ENCODE assay signal across 7 cellular contexts in genomic region chr14:61470261-61470953, GRCh38.
DNase-seq lines count a peak whose midpoint lies in the region; ATAC-seq and TF ChIP-seq lines count a peak whose summit lies in the region.

No MANE protein-coding gene starts in this region.

- no peaks in the 10 kb centered on the region for H3K27me3 Mint-ChIP-seq in type B pancreatic cell

- H3K4me3 ChIP-seq in GM23248 (0 out of 2 replicates have a peak overlapping the region, but pooled peaks have one; percentile 11), astrocyte of the cerebellum (ENCODE audit: low read depth, low read length) (no peak overlapping the region)

- H3K4me2 ChIP-seq in GM23248 (ENCODE audit: unreplicated experiment): peak overlapping the region; percentile 99

- peak overlapping the region; percentile 94 for H3K27ac ChIP-seq in GM23248

- peak overlapping the region; percentile 34; the same call in 1 of the 2 replicates for H2AFZ ChIP-seq in GM23248

- H3K27ac Mint-ChIP-seq in type B pancreatic cell: peak overlapping the region; percentile 63

- H3K4me1 Mint-ChIP-seq in type B pancreatic cell (ENCODE audit: unreplicated experiment): peaks cover 43% of the 10 kb centered on the region

- peaks cover 43% of the 10 kb centered on the region for H3F3A ChIP-seq in GM23248 (ENCODE audit: insufficient read depth)

- H3K9me2 ChIP-seq in GM23248 (ENCODE audit: insufficient read depth): no peaks in the 10 kb centered on the region

- H3K36me3 ChIP-seq in GM23248 (ENCODE audit: low read depth): no peaks in the 10 kb centered on the region

- no peaks in the 10 kb centered on the region for H3K27me3 ChIP-seq in GM23248 (replicated peaks; ENCODE audit: insufficient read depth)

- peak overlapping the region; percentile 71 for H3K4me3 Mint-ChIP-seq in type B pancreatic cell

- ATAC-seq in HG03457 (IDR thresholded peaks at IDR 0.05; ENCODE audit: unreplicated experiment): no peak

- 22 to 24% methylated on average over 13 of the region's 13 CpGs for WGBS in GM23248 (ENCODE audit: low coverage in 1 of 2, low lambda C conversion rate in 2 of 2, missing lambda C conversion rate in 2 of 2), 2 experiments

- peak; percentile 95 for DNase-seq in GM23248
- DNase-seq in NCI-H2107 (lab: John Stamatoyannopoulos, UW): peak; percentile 79
- peak; percentile 100 for DNase-seq in astrocyte of the cerebellum (ENCODE audit: low read depth)
- DNase-seq in kidney tubule cell (ENCODE audit: low spot score): peak; percentile 83
- no peak for DNase-seq in type B pancreatic cell (ENCODE audit: extremely low spot score, unreplicated experiment)
- no peak for DNase-seq in germinal center (ENCODE audit: low spot score)

- H3K36me3 Mint-ChIP-seq in type B pancreatic cell: peaks cover 2% of the 10 kb centered on the region

- in situ Hi-C loops in GM23248 (cut with MboI) (loop anchor here (25.0 kb wide), 1 partner anchor 292 kb away; the partner anchor contains the start of gene SNAPC1), astrocyte of the cerebellum (cut with HindIII; ENCODE audit: low sequenced_read_pairs) (loop anchor here (10.0 kb wide), 1 partner anchor 254 kb away; no protein-coding TSS in a partner anchor)

- H3K79me2 ChIP-seq in GM23248 (ENCODE audit: insufficient read depth): peaks cover 88% of the 10 kb centered on the region

- no peaks in the 10 kb centered on the region for H3K9me3 ChIP-seq in GM23248 (ENCODE audit: low read depth)

- H3K4me1 ChIP-seq in GM23248 (ENCODE audit: insufficient read depth): peaks cover 58% of the 10 kb centered on the region

- H4K20me1 ChIP-seq in GM23248 (ENCODE audit: insufficient read depth): no peaks in the 10 kb centered on the region

- no peaks in the 10 kb centered on the region for H3K9me3 Mint-ChIP-seq in type B pancreatic cell

- peak overlapping the region; percentile 86 for H3K9ac ChIP-seq in GM23248

- peak; percentile 53 for TF ChIP-seq CTCF in astrocyte of the cerebellum (IDR thresholded peaks at IDR 0.05; ENCODE audit: low read depth, low read length, missing control alignments)
- TF ChIP-seq CTCF in type B pancreatic cell (conservative IDR thresholded peaks at IDR 0.05): peak; percentile 21

Comparison
In these comparisons a context has a peak if more than half of its experiments do, and no peak if none do; other contexts are left out.
1. DNase-seq: peak in GM23248 (single experiment), NCI-H2107 (single experiment), astrocyte of the cerebellum (single experiment) and kidney tubule cell (single experiment); none in type B pancreatic cell (single experiment) and germinal center (single experiment).